ENCODE assay signal across 19 cellular contexts in the genomic region with DNA sequence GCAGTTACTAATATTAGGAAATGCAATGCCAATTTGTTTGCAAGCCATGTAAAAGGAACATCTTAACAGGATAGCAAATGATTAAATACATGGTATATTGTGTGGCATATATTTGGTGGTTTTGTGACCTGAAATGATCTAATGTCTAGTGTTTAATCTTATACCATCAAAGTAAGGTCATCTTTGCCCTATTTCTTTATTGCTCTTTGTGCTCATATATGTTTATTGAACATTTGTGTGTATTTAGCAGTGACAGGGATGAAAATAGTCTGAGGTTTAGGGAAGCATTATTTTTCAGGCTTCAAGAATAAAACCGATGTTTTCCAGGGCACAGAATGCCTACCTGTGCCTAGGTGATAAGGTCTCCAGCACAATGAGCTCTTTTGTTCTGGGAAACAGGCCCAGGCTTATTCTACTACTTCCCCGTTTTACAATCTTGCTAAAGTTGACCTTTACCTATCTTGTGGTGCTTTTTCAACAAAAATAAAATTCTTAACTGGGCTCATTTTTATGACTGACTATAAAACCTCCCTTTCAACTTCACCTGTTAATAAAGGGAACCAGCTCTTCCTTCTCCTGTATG.
DNase-seq lines count a peak whose midpoint lies in the region; ATAC-seq, FAIRE-seq and TF ChIP-seq lines count a peak whose summit lies in the region.
"Had no signal": no experiment of that assay in that cellular context is flagged by ENCODE, and none has a peak within 500 bp of the region (broad histone marks: within the 10 kb centered on the region; RNA-seq: fewer than 3 reads in every experiment).

No MANE protein-coding gene starts in this region.

- TF ChIP-seq CTCF in bronchial epithelial cell (IDR thresholded peaks at IDR 0.05; ENCODE audit: insufficient read depth, low read length, severe bottlenecking) (no peak), GM10266 (IDR thresholded peaks at IDR 0.05; ENCODE audit: control insufficient read depth, insufficient read depth, low read depth, missing control alignments) (no peak)

- ATAC-seq in GM19463 (IDR thresholded peaks at IDR 0.05; ENCODE audit: unreplicated experiment) = no peak
- ATAC-seq: CD8-positive, alpha-beta T cell had no signal

- DNase-seq in DMS153 (lab: John Stamatoyannopoulos, UW) (peak; percentile 34), HuH-7 (ENCODE audit: low spot score) (peak; percentile 45), bronchial epithelial cell (ENCODE audit: low read depth) (peak; percentile 9), NCI-H1930 (lab: John Stamatoyannopoulos, UW) (no peak), GM10266 (ENCODE audit: extremely low spot score) (no peak)
- no peak for DNase-seq in activated CD4-positive, alpha-beta T cell treated with anti-CD3 and anti-CD28 coated beads for 4 hours
- DNase-seq: CD8-positive, alpha-beta T cell; GDM1; NCI-H1417 treated with DMSO at 0.1 percent for 48 hours; NCI-H187 treated with DMSO at 0.1 percent for 48 hours; NCI-H345; PC-9 had no signal

- no peaks in the 10 kb centered on the region for H3K9me3 ChIP-seq in muscle layer of duodenum (ENCODE audit: control insufficient read depth in 1 of 2, low read length in 2 of 2)

- H3K4me1 ChIP-seq in muscle layer of duodenum (ENCODE audit: control insufficient read depth in 1 of 2, insufficient read depth in 2 of 2, low read length in 2 of 2) = no peaks in the 10 kb centered on the region

- FAIRE-seq in bronchial epithelial cell (lab: Jason Lieb, UNC) = no peak
- FAIRE-seq: D721Med, GM19239 had no signal

- no peak overlapping the region for H3K4me3 ChIP-seq in bronchial epithelial cell (ENCODE audit: low read depth, low read length)
- no peak overlapping the region for H3K4me3 ChIP-seq in muscle layer of duodenum (ENCODE audit: low read depth in 1 of 2, low read length in 2 of 2)
- H3K4me3 ChIP-seq: BLaER1 treated with 17β-estradiol and CSF1 and Interleukin-3, amounts not matched to agents 10 nM and 100 nM; PC-9 had no signal

- no peaks in the 10 kb centered on the region for H3K27me3 ChIP-seq in bronchial epithelial cell (ENCODE audit: control insufficient read depth, insufficient read depth, low read length)
- no peaks in the 10 kb centered on the region for H3K27me3 ChIP-seq in muscle layer of duodenum (ENCODE audit: low read depth, low read length)
- H3K27me3 ChIP-seq: BLaER1 treated with 17β-estradiol and CSF1 and Interleukin-3, amounts not matched to agents 10 nM and 100 nM had no signal

- H3K36me3 ChIP-seq in bronchial epithelial cell (ENCODE audit: control insufficient read depth, insufficient read depth, low read length) = no peaks in the 10 kb centered on the region
- no peaks in the 10 kb centered on the region for H3K36me3 ChIP-seq in muscle layer of duodenum (ENCODE audit: control insufficient read depth in 1 of 2, insufficient read depth in 2 of 2, low read length in 2 of 2)
- H3K36me3 ChIP-seq: BLaER1 treated with 17β-estradiol and CSF1 and Interleukin-3, amounts not matched to agents 10 nM and 100 nM had no signal

- H3K27ac ChIP-seq in muscle layer of duodenum (ENCODE audit: low read length) = peak overlapping the region; percentile 19
- H3K27ac ChIP-seq: BLaER1 treated with 17β-estradiol and CSF1 and Interleukin-3, amounts not matched to agents 10 nM and 100 nM; KMS-11; PC-9; RWPE1 had no signal

Comparison
In these comparisons a context has a peak if more than half of its experiments do, and no peak if none do; other contexts are left out.
1. DNase-seq: peak in DMS153 (single experiment), HuH-7 (single experiment) and bronchial epithelial cell (single experiment); none in NCI-H1930 (0 of 2), activated CD4-positive, alpha-beta T cell treated with anti-CD3 and anti-CD28 coated beads for 4 hours (0 of 2) and GM10266 (single experiment).